In genomic region chr11:9758676-9759518, GRCh38 we compare ENCODE assay signal across 1 cellular context.
TF ChIP-seq lines count a peak whose summit lies in the region.

No MANE protein-coding gene starts in this region.

TF ChIP-seq in K562, 482 proteins besides CTCF, POLR2A, EP300 and RAD21 (continued from another document and continues in another):
- no peak for TF ChIP-seq NFE2L1 (tag; IDR thresholded peaks at IDR 0.05; ENCODE audit: borderline replicate concordance, low read depth)
- no peak for TF ChIP-seq DNMT1 (IDR thresholded peaks at IDR 0.05)
- peak; percentile 53; the same call in 1 of the 2 replicates for TF ChIP-seq MAX (CRISPR knock-in tag; IDR thresholded peaks at IDR 0.05)
- TF ChIP-seq ESRRB (CRISPR knock-in tag; IDR thresholded peaks at IDR 0.05; ENCODE audit: borderline replicate concordance): no peak
- 0 out of 2 replicates have a peak, but pooled peaks have one; percentile 39 for TF ChIP-seq ZNF511 (CRISPR knock-in tag; IDR thresholded peaks at IDR 0.05)
- no peak for TF ChIP-seq ZNF274 (IDR thresholded peaks at IDR 0.05; ENCODE audit: borderline replicate concordance, low read depth, low read length)
- TF ChIP-seq ZNF644 (tag; IDR thresholded peaks at IDR 0.05; ENCODE audit: low read depth): no peak
- no peak for TF ChIP-seq ZNF639 (CRISPR knock-in tag; conservative IDR thresholded peaks at IDR 0.05 in 1 of 2, IDR thresholded peaks at IDR 0.05 in 1 of 2)
- TF ChIP-seq ZBTB5 (IDR thresholded peaks at IDR 0.05): no peak
- no peak for TF ChIP-seq ZNF184 (CRISPR knock-in tag; IDR thresholded peaks at IDR 0.05)
- no peak for TF ChIP-seq ZNF407 (IDR thresholded peaks at IDR 0.05; ENCODE audit: low read depth)
- TF ChIP-seq ZNF518B (CRISPR knock-in tag; IDR thresholded peaks at IDR 0.05): no peak
- TF ChIP-seq TGIF2 (CRISPR knock-in tag; IDR thresholded peaks at IDR 0.05): no peak
- no peak for TF ChIP-seq JUN (IDR thresholded peaks at IDR 0.05; ENCODE audit: borderline replicate concordance, low read depth, low read length)
- TF ChIP-seq JUN (CRISPR knock-in tag; IDR thresholded peaks at IDR 0.05; ENCODE audit: borderline replicate concordance): no peak
- no peak for TF ChIP-seq USF1 (CRISPR knock-in tag; IDR thresholded peaks at IDR 0.05)
- no peak for TF ChIP-seq NELFE (IDR thresholded peaks at IDR 0.05; ENCODE audit: insufficient read depth, insufficient read length)
- TF ChIP-seq PBX2 (CRISPR knock-in tag; IDR thresholded peaks at IDR 0.05; ENCODE audit: low read depth): no peak
- peak; percentile 81 for TF ChIP-seq PBX2 (tag; conservative IDR thresholded peaks at IDR 0.05; ENCODE audit: low read depth)
- no peak for TF ChIP-seq ZNF140 (CRISPR knock-in tag; IDR thresholded peaks at IDR 0.05)
- no peak; the same call in 1 of the 2 replicates for TF ChIP-seq GABPA (tag; conservative IDR thresholded peaks at IDR 0.05; ENCODE audit: low read depth)
- no peak for TF ChIP-seq GTF2A2 (tag; IDR thresholded peaks at IDR 0.05)
- no peak for TF ChIP-seq RBM39 (optimal IDR thresholded peaks at IDR 0.05; ENCODE audit: low read depth, low read length)
- no peak for TF ChIP-seq MLLT1 (IDR thresholded peaks at IDR 0.05)
- TF ChIP-seq TEAD1 (CRISPR knock-in tag; IDR thresholded peaks at IDR 0.05): peak in 1 of 2 experiments; percentile 22; a peak in 1 of 4 replicates
- no peak for TF ChIP-seq CREBBP (IDR thresholded peaks at IDR 0.05; ENCODE audit: low read depth, low read length)
- TF ChIP-seq SAFB (IDR thresholded peaks at IDR 0.05; ENCODE audit: borderline replicate concordance, low read depth, low read length): no peak
- TF ChIP-seq HMG20B (CRISPR knock-in tag; IDR thresholded peaks at IDR 0.05): no peak
- TF ChIP-seq ZNF584 (CRISPR knock-in tag; IDR thresholded peaks at IDR 0.05; ENCODE audit: low read depth): no peak
- TF ChIP-seq ARID1B (IDR thresholded peaks at IDR 0.05): peak; percentile 55
- TF ChIP-seq POLR2AphosphoS5 (IDR thresholded peaks at IDR 0.05; ENCODE audit: control insufficient read depth, insufficient read depth, low read depth, low read length): no peak
- no peak for TF ChIP-seq STAT5B (CRISPR knock-in tag; IDR thresholded peaks at IDR 0.05)
- no peak for TF ChIP-seq BRF1 (IDR thresholded peaks at IDR 0.05; ENCODE audit: borderline replicate concordance, extremely low read depth, insufficient read length)
- no peak for TF ChIP-seq ZBTB7A (IDR thresholded peaks at IDR 0.05; ENCODE audit: borderline replicate concordance, control insufficient read depth, low read depth, low read length)
- TF ChIP-seq HINFP (tag; conservative IDR thresholded peaks at IDR 0.05; ENCODE audit: low read depth): no peak
